Comparison of ENCODE assay signal across 23 cellular contexts in the genomic region with DNA sequence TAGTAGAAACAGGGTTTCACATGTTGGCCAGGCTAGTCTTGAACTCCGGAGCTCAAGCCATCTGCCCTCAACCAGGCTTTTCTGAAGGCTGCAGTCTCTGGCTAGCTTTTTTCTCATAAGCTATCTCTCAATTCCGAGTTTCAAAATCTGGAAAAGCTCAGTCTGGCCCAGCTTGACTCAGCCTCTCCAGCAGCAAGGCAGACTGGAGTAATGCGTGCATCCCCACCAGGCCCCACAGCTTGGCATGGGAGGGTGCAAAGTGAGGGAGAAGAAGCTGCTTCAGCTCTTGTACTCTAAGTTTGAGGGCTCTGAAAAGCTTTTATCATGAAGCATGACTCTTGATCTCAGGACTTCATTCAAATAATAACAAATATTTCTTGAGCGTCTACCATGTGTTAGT. TPM values are rescaled to one million over a fixed set of nuclear protein-coding genes. Genes with fewer than 3 reads are reported as not detected.
A peak's percentile ranks its signal among the peaks of the same experiment; 100 is the strongest.
DNase-seq lines count a peak whose midpoint lies in the region; ATAC-seq and TF ChIP-seq lines count a peak whose summit lies in the region.
"Had no signal": no experiment of that assay in that cellular context is flagged by ENCODE, and none has a peak within 500 bp of the region (broad histone marks: within the 10 kb centered on the region; RNA-seq: fewer than 3 reads in every experiment).

No MANE protein-coding gene starts in this region.

- no peak for ATAC-seq in naive B cell (ENCODE audit: low read depth in 2 of 2)
- ATAC-seq: activated CD8-positive, alpha-beta memory T cell treated with anti-CD3 and anti-CD28 coated beads, Interleukin-2, amount 10 ng/mL, durations not matched to agents 7 days and 5 days; activated naive CD8-positive, alpha-beta T cell treated with anti-CD3 and anti-CD28 coated beads, Interleukin-2, amount 50 U/mL, for 24 hours; activated T-cell treated with anti-CD3 and anti-CD28 coated beads, Interleukin-2, amount 50 U/mL, for 4 hours; effector memory CD8-positive, alpha-beta T cell; HCT116; left lung; T-cell had no signal

- no peak for TF ChIP-seq POLR2A in suprapubic skin (IDR thresholded peaks at IDR 0.05)

- H3K27ac Mint-ChIP-seq in naive B cell, result peak overlapping the region in 5 of 6 donors; percentile 44 to 96 (median 92)
- H3K27ac Mint-ChIP-seq in activated T-helper 1 cell treated with anti-CD3 and anti-CD28 coated beads, Interleukin-12 subunit alpha, Interleukin-12 subunit beta, Interleukin-2, Interleukin-4 antibody, amounts not matched to agents 30 ng/mL and 10 ng/mL and 1 ng/mL, durations not matched to agents 14 hours and 24 hours and 36 hours, result no peak overlapping the region
- H3K27ac Mint-ChIP-seq: activated CD8-positive, alpha-beta memory T cell treated with anti-CD3 and anti-CD28 coated beads, Interleukin-2, amount 10 ng/mL, durations not matched to agents 7 days and 5 days; activated naive CD8-positive, alpha-beta T cell treated with anti-CD3 and anti-CD28 coated beads, Interleukin-2, amount 50 U/mL, for 24 hours; T-cell had no signal

- peak overlapping the region; percentile 14 for H3K4me3 ChIP-seq in SU-DHL-6 (ENCODE audit: insufficient read depth, low read length, poor library complexity, severe bottlenecking)
- no peak overlapping the region for H3K4me3 ChIP-seq in suprapubic skin
- H3K4me3 ChIP-seq: left lung, SJCRH30 had no signal

- DNase-seq in AG08395 (ENCODE audit: low spot score) (peak; percentile 50), GM03348 (ENCODE audit: low spot score) (peak; percentile 30), naive B cell (no peak), H4 (ENCODE audit: low spot score) (no peak), suprapubic skin (ENCODE audit: low spot score in 2 of 2) (no peak), SK-N-DZ (ENCODE audit: low spot score) (no peak)
- DNase-seq in activated T-helper 1 cell treated with anti-CD3 and anti-CD28 coated beads, Interleukin-12 subunit alpha, Interleukin-12 subunit beta, Interleukin-2, Interleukin-4 antibody, amounts not matched to agents 30 ng/mL and 10 ng/mL and 1 ng/mL, durations not matched to agents 14 hours and 24 hours and 36 hours (ENCODE audit: low spot score), result no peak
- DNase-seq: activated CD4-positive, CD25-positive, alpha-beta regulatory T cell; activated CD8-positive, alpha-beta memory T cell treated with anti-CD3 and anti-CD28 coated beads, Interleukin-2, amount 10 ng/mL, durations not matched to agents 7 days and 5 days; activated naive CD8-positive, alpha-beta T cell treated with anti-CD3 and anti-CD28 coated beads, Interleukin-2, amount 50 U/mL, for 24 hours; activated T-cell treated with anti-CD3 and anti-CD28 coated beads, Interleukin-2, amount 50 U/mL, for 4 hours; BE2C; DMS153; effector memory CD8-positive, alpha-beta T cell; glutamatergic neuron; IMR-90; left lung; SJCRH30; stimulated activated naive CD4-positive, alpha-beta T cell; T-cell had no signal

- peak overlapping the region; percentile 5 for H2AFZ ChIP-seq in SU-DHL-6 (ENCODE audit: low read depth, low read length, severe bottlenecking)

- peak overlapping the region; percentile 49 for H3K9ac ChIP-seq in SU-DHL-6 (ENCODE audit: low read length)

- H3K4me1 Mint-ChIP-seq in naive B cell, result peaks cover 27 to 71% (median 56%) of the 10 kb centered on the region in 3 donors
- peaks cover 34% of the 10 kb centered on the region for H3K4me1 Mint-ChIP-seq in activated T-helper 1 cell treated with anti-CD3 and anti-CD28 coated beads, Interleukin-12 subunit alpha, Interleukin-12 subunit beta, Interleukin-2, Interleukin-4 antibody, amounts not matched to agents 30 ng/mL and 10 ng/mL and 1 ng/mL, durations not matched to agents 14 hours and 24 hours and 36 hours (ENCODE audit: low read depth)

- H3K4me3 Mint-ChIP-seq in naive B cell, result peak overlapping the region in 2 of 8 donors; percentile 20 to 72
- H3K4me3 Mint-ChIP-seq in activated T-helper 1 cell treated with anti-CD3 and anti-CD28 coated beads, Interleukin-12 subunit alpha, Interleukin-12 subunit beta, Interleukin-2, Interleukin-4 antibody, amounts not matched to agents 30 ng/mL and 10 ng/mL and 1 ng/mL, durations not matched to agents 14 hours and 24 hours and 36 hours, result no peak overlapping the region
- H3K4me3 Mint-ChIP-seq: activated CD8-positive, alpha-beta memory T cell treated with anti-CD3 and anti-CD28 coated beads, Interleukin-2, amount 10 ng/mL, durations not matched to agents 7 days and 5 days; activated naive CD8-positive, alpha-beta T cell treated with anti-CD3 and anti-CD28 coated beads, Interleukin-2, amount 50 U/mL, for 24 hours; activated T-cell treated with anti-CD3 and anti-CD28 coated beads, Interleukin-2, amount 50 U/mL, for 4 hours; central memory CD8-positive, alpha-beta T cell; effector memory CD8-positive, alpha-beta T cell; T-cell had no signal

- intact Hi-C loops in activated T-helper 1 cell treated with anti-CD3 and anti-CD28 coated beads, Interleukin-12 subunit alpha, Interleukin-12 subunit beta, Interleukin-2, Interleukin-4 antibody, amounts not matched to agents 30 ng/mL and 10 ng/mL and 1 ng/mL, durations not matched to agents 14 hours and 24 hours and 36 hours (cut with micrococcal nuclease), result no loop called here

- no peaks in the 10 kb centered on the region for H3K36me3 Mint-ChIP-seq in naive B cell
- H3K36me3 Mint-ChIP-seq in activated T-helper 1 cell treated with anti-CD3 and anti-CD28 coated beads, Interleukin-12 subunit alpha, Interleukin-12 subunit beta, Interleukin-2, Interleukin-4 antibody, amounts not matched to agents 30 ng/mL and 10 ng/mL and 1 ng/mL, durations not matched to agents 14 hours and 24 hours and 36 hours (ENCODE audit: low read depth), result peaks cover 6% of the 10 kb centered on the region

- peaks cover 7% of the 10 kb centered on the region for H3K4me1 ChIP-seq in suprapubic skin
- H3K4me1 ChIP-seq: BE2C, SJCRH30 had no signal

- peaks cover 0 to 2% (median 0%) of the 10 kb centered on the region in 7 donors for H3K9me3 Mint-ChIP-seq in naive B cell
- no peaks in the 10 kb centered on the region for H3K9me3 Mint-ChIP-seq in activated T-helper 1 cell treated with anti-CD3 and anti-CD28 coated beads, Interleukin-12 subunit alpha, Interleukin-12 subunit beta, Interleukin-2, Interleukin-4 antibody, amounts not matched to agents 30 ng/mL and 10 ng/mL and 1 ng/mL, durations not matched to agents 14 hours and 24 hours and 36 hours
- H3K9me3 Mint-ChIP-seq: activated naive CD8-positive, alpha-beta T cell treated with anti-CD3 and anti-CD28 coated beads, Interleukin-2, amount 50 U/mL, for 24 hours; activated T-cell treated with anti-CD3 and anti-CD28 coated beads, Interleukin-2, amount 50 U/mL, for 4 hours; central memory CD8-positive, alpha-beta T cell; effector memory CD8-positive, alpha-beta T cell; T-cell had no signal

- 68% methylated on average over 4 of the region's 4 CpGs for WGBS in suprapubic skin

- no peaks in the 10 kb centered on the region for H3K36me3 ChIP-seq in SU-DHL-6 (ENCODE audit: low read length)
- no peaks in the 10 kb centered on the region for H3K36me3 ChIP-seq in suprapubic skin
- H3K36me3 ChIP-seq: BE2C, left lung, SJCRH30 had no signal

- peak overlapping the region; percentile 92 for H3K27ac ChIP-seq in SU-DHL-6 (ENCODE audit: low read depth, low read length)
- H3K27ac ChIP-seq in suprapubic skin, result no peak overlapping the region
- H3K27ac ChIP-seq: left lung, SJCRH30 had no signal

- no peaks in the 10 kb centered on the region for H3K27me3 Mint-ChIP-seq in naive B cell
- H3K27me3 Mint-ChIP-seq in activated T-helper 1 cell treated with anti-CD3 and anti-CD28 coated beads, Interleukin-12 subunit alpha, Interleukin-12 subunit beta, Interleukin-2, Interleukin-4 antibody, amounts not matched to agents 30 ng/mL and 10 ng/mL and 1 ng/mL, durations not matched to agents 14 hours and 24 hours and 36 hours (ENCODE audit: insufficient read depth), result no peaks in the 10 kb centered on the region
- H3K27me3 Mint-ChIP-seq: activated CD8-positive, alpha-beta memory T cell treated with anti-CD3 and anti-CD28 coated beads, Interleukin-2, amount 10 ng/mL, durations not matched to agents 7 days and 5 days; activated naive CD8-positive, alpha-beta T cell treated with anti-CD3 and anti-CD28 coated beads, Interleukin-2, amount 50 U/mL, for 24 hours; central memory CD8-positive, alpha-beta T cell; effector memory CD8-positive, alpha-beta T cell; T-cell had no signal

- TF ChIP-seq EP300 in suprapubic skin (IDR thresholded peaks at IDR 0.05), result no peak

- H3K27me3 ChIP-seq in SU-DHL-6 (ENCODE audit: low read length) (no peaks in the 10 kb centered on the region), suprapubic skin (no peaks in the 10 kb centered on the region)
- H3K27me3 ChIP-seq: BE2C, left lung, SJCRH30 had no signal

- H3K4me2 ChIP-seq in SU-DHL-6 (ENCODE audit: low read depth, low read length, poor library complexity, severe bottlenecking), result peak overlapping the region; percentile 65

- no peaks in the 10 kb centered on the region for H4K20me1 ChIP-seq in SU-DHL-6 (ENCODE audit: low read depth, low read length)

- no peak for TF ChIP-seq CTCF in SU-DHL-6 (IDR thresholded peaks at IDR 0.05; ENCODE audit: insufficient read depth, low read length, poor library complexity, severe bottlenecking)
- TF ChIP-seq CTCF in suprapubic skin (IDR thresholded peaks at IDR 0.05), result no peak

- H3K9me3 ChIP-seq in SU-DHL-6 (ENCODE audit: insufficient read depth, low read length), result no peaks in the 10 kb centered on the region
- H3K9me3 ChIP-seq in suprapubic skin, result no peaks in the 10 kb centered on the region
- H3K9me3 ChIP-seq: BE2C, left lung, SJCRH30 had no signal

- H3K79me2 ChIP-seq in SU-DHL-6 (ENCODE audit: insufficient read depth, low read length), result peaks cover 52% of the 10 kb centered on the region

- H3F3A ChIP-seq in SU-DHL-6 (ENCODE audit: insufficient read depth), result peaks cover 65% of the 10 kb centered on the region

- no peaks in the 10 kb centered on the region for H3K9me2 ChIP-seq in SU-DHL-6 (replicated peaks; ENCODE audit: insufficient read depth, low read length)

RNA-seq across cellular contexts. Expression of a gene that starts 4.8 kb away (rescaled TPM):
- 10 to 100 TPM; 22.2 to 48.7 (median 29.3) TPM for polyA plus RNA-seq in naive B cell (ENCODE audit: low read depth in 6 of 6)
- total RNA-seq in H4 (2014; rRNA removed; shearing (Covaris generic)), result 7.8 and 8.3 TPM in 2 replicates
- 10 to 100 TPM in 3 of 4 donors, 1 to 10 TPM in 1; 9.1 to 21.2 (median 18.3) TPM for total RNA-seq in suprapubic skin
- polyA plus RNA-seq in SK-N-DZ (2014; cell fraction: cytosol; rRNA removed), result 30.4 and 68.0 TPM in 2 replicates
- 16.2 and 38.1 TPM in 2 replicates for polyA plus RNA-seq in SK-N-DZ (2014; cell fraction: nucleus; rRNA removed)
- total RNA-seq in activated T-helper 1 cell treated with anti-CD3 and anti-CD28 coated beads, Interleukin-12 subunit alpha, Interleukin-12 subunit beta, Interleukin-2, Interleukin-4 antibody, amounts not matched to agents 30 ng/mL and 10 ng/mL and 1 ng/mL, durations not matched to agents 14 hours and 24 hours and 36 hours, result 19.9 and 22.6 TPM in 2 replicates

RNA-seq across cellular contexts. Expression of a gene that starts 30.9 kb away (rescaled TPM):
- 10 to 100 TPM in 5 of 6 donors, 1 to 10 TPM in 1; 5.0 to 24.1 (median 15.9) TPM for polyA plus RNA-seq in naive B cell (ENCODE audit: low read depth in 6 of 6)
- total RNA-seq in H4 (2014; rRNA removed; shearing (Covaris generic)), result 5.9 and 6.7 TPM in 2 replicates
- 10 to 100 TPM; 15.6 to 31.9 (median 16.1) TPM for total RNA-seq in suprapubic skin
- 18.7 and 19.1 TPM in 2 replicates for polyA plus RNA-seq in SK-N-DZ (2014; cell fraction: cytosol; rRNA removed)
- polyA plus RNA-seq in SK-N-DZ (2014; cell fraction: nucleus; rRNA removed), result 14.9 and 17.6 TPM in 2 replicates
- total RNA-seq in activated T-helper 1 cell treated with anti-CD3 and anti-CD28 coated beads, Interleukin-12 subunit alpha, Interleukin-12 subunit beta, Interleukin-2, Interleukin-4 antibody, amounts not matched to agents 30 ng/mL and 10 ng/mL and 1 ng/mL, durations not matched to agents 14 hours and 24 hours and 36 hours, result 38.9 and 43.6 TPM in 2 replicates

RNA-seq across cellular contexts. Expression of a gene that starts 56.0 kb away (rescaled TPM):
- polyA plus RNA-seq in naive B cell (ENCODE audit: low read depth in 6 of 6), result 1 to 10 TPM in 4 of 6 donors, under 1 TPM in 1, not detected in 1; 0.95 to 4.2 (median 2.2) TPM
- total RNA-seq in H4 (2014; rRNA removed; shearing (Covaris generic)), result 5.1 TPM in 2 replicates
- total RNA-seq in suprapubic skin, result 10 to 100 TPM in 1 of 4 donors, 1 to 10 TPM in 3; 3.5 to 18.3 (median 7.3) TPM
- 37.0 and 39.4 TPM in 2 replicates for polyA plus RNA-seq in SK-N-DZ (2014; cell fraction: cytosol; rRNA removed)
- polyA plus RNA-seq in SK-N-DZ (2014; cell fraction: nucleus; rRNA removed), result 19.9 and 21.1 TPM in 2 replicates
- total RNA-seq in activated T-helper 1 cell treated with anti-CD3 and anti-CD28 coated beads, Interleukin-12 subunit alpha, Interleukin-12 subunit beta, Interleukin-2, Interleukin-4 antibody, amounts not matched to agents 30 ng/mL and 10 ng/mL and 1 ng/mL, durations not matched to agents 14 hours and 24 hours and 36 hours, result 21.9 and 22.1 TPM in 2 replicates

Comparison
In these comparisons a context has a peak if more than half of its experiments do, and no peak if none do; other contexts are left out.
1. DNase-seq: peak in AG08395 (single experiment) and GM03348 (single experiment); none in naive B cell (single experiment), H4 (single experiment), suprapubic skin (0 of 2), SK-N-DZ (single experiment) and activated T-helper 1 cell treated with anti-CD3 and anti-CD28 coated beads, Interleukin-12 subunit alpha, Interleukin-12 subunit beta, Interleukin-2, Interleukin-4 antibody, amounts not matched to agents 30 ng/mL and 10 ng/mL and 1 ng/mL, durations not matched to agents 14 hours and 24 hours and 36 hours (single experiment).